ENCODE assay signal across 1 cellular context in genomic region chr19:16456652-16457194, GRCh38.
TF ChIP-seq lines count a peak whose summit lies in the region.

No MANE protein-coding gene starts in this region.

TF ChIP-seq in A549, 52 proteins besides CTCF, POLR2A, EP300 and RAD21:
- TF ChIP-seq USF2 (IDR thresholded peaks at IDR 0.05) (no peak), HEYL (CRISPR knock-in tag; IDR thresholded peaks at IDR 0.05) (no peak), RCOR1 (IDR thresholded peaks at IDR 0.05; ENCODE audit: low read depth, low read length) (no peak), ESRRA (IDR thresholded peaks at IDR 0.05; ENCODE audit: borderline replicate concordance, low read length) (no peak), REST (IDR thresholded peaks at IDR 0.05) (no peak), MAZ (IDR thresholded peaks at IDR 0.05; ENCODE audit: borderline replicate concordance, low read depth, low read length) (no peak)
